ENCODE assay signal across 16 cellular contexts in the genomic region with DNA sequence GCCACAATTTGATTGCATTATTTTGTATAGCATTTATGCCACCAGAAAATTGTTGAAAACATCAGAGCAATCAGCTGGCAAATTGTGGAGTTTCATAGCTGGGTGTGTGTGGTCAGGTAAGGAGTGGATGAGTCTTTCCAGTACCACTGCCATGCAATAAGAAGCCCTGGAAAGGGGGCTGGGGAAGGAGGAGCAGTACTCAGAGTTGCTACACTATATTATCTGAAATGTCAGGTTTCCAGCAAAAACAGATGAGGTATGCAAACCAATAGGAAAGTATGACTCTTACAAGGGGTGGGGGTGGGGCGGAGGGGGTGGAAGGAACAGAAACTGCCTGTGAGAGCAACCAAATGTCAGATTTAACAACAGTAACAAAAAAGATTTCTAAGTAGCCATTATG.
DNase-seq lines count a peak whose midpoint lies in the region; ATAC-seq and TF ChIP-seq lines count a peak whose summit lies in the region.
"Had no signal": no experiment of that assay in that cellular context is flagged by ENCODE, and none has a peak within 500 bp of the region (broad histone marks: within the 10 kb centered on the region; RNA-seq: fewer than 3 reads in every experiment).

No MANE protein-coding gene starts in this region.

- H3K4me3 Mint-ChIP-seq in activated naive CD4-positive, alpha-beta T cell treated with anti-CD3 and anti-CD28 coated beads for 36 hours = no peak overlapping the region
- H3K4me3 Mint-ChIP-seq in stimulated activated naive CD8-positive, alpha-beta T cell treated with anti-CD3 and anti-CD28 coated beads, Interleukin-15, Interleukin-2, amounts not matched to agents 100 ng/mL and 50 ng/mL, for 24 hours = peak overlapping the region; percentile 44
- H3K4me3 Mint-ChIP-seq: mesothelial cell of epicardium had no signal

- H3K4me1 ChIP-seq in OCI-LY3 (ENCODE audit: low read length) = peaks cover 13% of the 10 kb centered on the region
- H3K4me1 ChIP-seq: gastroesophageal sphincter had no signal

- peak; percentile 45 for DNase-seq in activated naive CD4-positive, alpha-beta T cell treated with anti-CD3 and anti-CD28 coated beads for 36 hours
- no peak for DNase-seq in activated naive CD4-positive, alpha-beta T cell (lab: John Stamatoyannopoulos, UW)
- peak; percentile 15 for DNase-seq in astrocyte of the spinal cord (ENCODE audit: low read depth, low spot score)
- DNase-seq in putamen (ENCODE audit: low spot score) = no peak
- no peak for DNase-seq in NCI-H748 treated with DMSO at 0.1 percent for 48 hours (lab: John Stamatoyannopoulos, UW)
- DNase-seq: DMS53; effector CD4-positive, alpha-beta T cell; NCI-H1417; NCI-H510A; ovary; stimulated activated CD4-positive, alpha-beta T cell treated with anti-CD3 and anti-CD28 coated beads, Interleukin-12 subunit alpha, Interleukin-12 subunit beta, amount 100 ng/mL, for 4 hours had no signal

- H3K27ac ChIP-seq in OCI-LY3 (ENCODE audit: low read length) = peak overlapping the region; percentile 5; the same call in 1 of the 2 replicates
- H3K27ac ChIP-seq: gastroesophageal sphincter, ovary had no signal

- H3K9me3 Mint-ChIP-seq in activated naive CD4-positive, alpha-beta T cell treated with anti-CD3 and anti-CD28 coated beads for 36 hours = no peaks in the 10 kb centered on the region
- H3K9me3 Mint-ChIP-seq in stimulated activated naive CD8-positive, alpha-beta T cell treated with anti-CD3 and anti-CD28 coated beads, Interleukin-15, Interleukin-2, amounts not matched to agents 100 ng/mL and 50 ng/mL, for 24 hours = no peaks in the 10 kb centered on the region

- H3K27me3 Mint-ChIP-seq in activated naive CD4-positive, alpha-beta T cell treated with anti-CD3 and anti-CD28 coated beads for 36 hours (ENCODE audit: low read depth) = no peaks in the 10 kb centered on the region
- H3K27me3 Mint-ChIP-seq in stimulated activated naive CD8-positive, alpha-beta T cell treated with anti-CD3 and anti-CD28 coated beads, Interleukin-15, Interleukin-2, amounts not matched to agents 100 ng/mL and 50 ng/mL, for 24 hours = no peaks in the 10 kb centered on the region

- H4K20me1 ChIP-seq in OCI-LY3 (ENCODE audit: insufficient read depth, low read length) = no peaks in the 10 kb centered on the region

- in situ Hi-C loops in astrocyte of the spinal cord (cut with HindIII; ENCODE audit: low sequenced_read_pairs) = no loop called here

- H3K79me2 ChIP-seq in OCI-LY3 (ENCODE audit: low read length) = no peaks in the 10 kb centered on the region

- no peak overlapping the region for H2AFZ ChIP-seq in OCI-LY3 (ENCODE audit: low read depth, low read length)

- no peak for ATAC-seq in HG03565 (IDR thresholded peaks at IDR 0.05; ENCODE audit: unreplicated experiment)
- ATAC-seq: gastroesophageal sphincter had no signal

- H3K36me3 Mint-ChIP-seq in activated naive CD4-positive, alpha-beta T cell treated with anti-CD3 and anti-CD28 coated beads for 36 hours (ENCODE audit: low read depth) = peaks cover 24% of the 10 kb centered on the region
- peaks cover 75% of the 10 kb centered on the region for H3K36me3 Mint-ChIP-seq in stimulated activated naive CD8-positive, alpha-beta T cell treated with anti-CD3 and anti-CD28 coated beads, Interleukin-15, Interleukin-2, amounts not matched to agents 100 ng/mL and 50 ng/mL, for 24 hours (ENCODE audit: low read depth)

- H3K4me2 ChIP-seq in OCI-LY3 (ENCODE audit: low read length) = peak overlapping the region; percentile 15; the same call in 1 of the 2 replicates

- no peaks in the 10 kb centered on the region for H3K27me3 ChIP-seq in OCI-LY3 (ENCODE audit: low read depth, low read length)
- H3K27me3 ChIP-seq: gastroesophageal sphincter, ovary had no signal

- TF ChIP-seq CTCF in OCI-LY3 (IDR thresholded peaks at IDR 0.05; ENCODE audit: low read depth, low read length) (no peak), astrocyte of the spinal cord (IDR thresholded peaks at IDR 0.05; ENCODE audit: low read depth, low read length) (no peak)

- no peak overlapping the region for H3K27ac Mint-ChIP-seq in activated naive CD4-positive, alpha-beta T cell treated with anti-CD3 and anti-CD28 coated beads for 36 hours
- H3K27ac Mint-ChIP-seq in stimulated activated naive CD8-positive, alpha-beta T cell treated with anti-CD3 and anti-CD28 coated beads, Interleukin-15, Interleukin-2, amounts not matched to agents 100 ng/mL and 50 ng/mL, for 24 hours = peak overlapping the region; percentile 79
- H3K27ac Mint-ChIP-seq: mesothelial cell of epicardium had no signal

- CTCF ChIA-PET in activated naive CD4-positive, alpha-beta T cell treated with anti-CD3 and anti-CD28 coated beads for 36 hours (lab: Charles Lee) = interaction anchor here (0.7 kb wide), 1 partner anchor 9 kb away, joined by 3 read pairs; no protein-coding TSS in a partner anchor

- H3K36me3 ChIP-seq in OCI-LY3 (replicated peaks; ENCODE audit: low read depth, low read length) = peaks cover 60% of the 10 kb centered on the region
- H3K36me3 ChIP-seq: ovary had no signal

- H3K9me3 ChIP-seq in OCI-LY3 (ENCODE audit: insufficient read depth, low read length) = peaks cover 9% of the 10 kb centered on the region; the same call in 1 of the 2 replicates
- H3K9me3 ChIP-seq: gastroesophageal sphincter, ovary had no signal

- intact Hi-C loops in activated naive CD4-positive, alpha-beta T cell treated with anti-CD3 and anti-CD28 coated beads for 36 hours (cut with micrococcal nuclease) = loop anchor here (1.0 kb wide), 1 partner anchor 121 kb away; no protein-coding TSS in a partner anchor

- H3K4me1 Mint-ChIP-seq in activated naive CD4-positive, alpha-beta T cell treated with anti-CD3 and anti-CD28 coated beads for 36 hours (ENCODE audit: low read depth) = peaks cover 10% of the 10 kb centered on the region
- peaks cover 12% of the 10 kb centered on the region for H3K4me1 Mint-ChIP-seq in stimulated activated naive CD8-positive, alpha-beta T cell treated with anti-CD3 and anti-CD28 coated beads, Interleukin-15, Interleukin-2, amounts not matched to agents 100 ng/mL and 50 ng/mL, for 24 hours (ENCODE audit: low read depth)

- no peak overlapping the region for H3K9ac ChIP-seq in OCI-LY3 (ENCODE audit: low read length)

- no peak overlapping the region for H3K4me3 ChIP-seq in OCI-LY3 (ENCODE audit: low read length)
- no peak overlapping the region for H3K4me3 ChIP-seq in astrocyte of the spinal cord (ENCODE audit: low read depth, low read length)
- H3K4me3 ChIP-seq: gastroesophageal sphincter, ovary had no signal

Comparison
In these comparisons a context has a peak if more than half of its experiments do, and no peak if none do; other contexts are left out.
1. DNase-seq: peak in activated naive CD4-positive, alpha-beta T cell treated with anti-CD3 and anti-CD28 coated beads for 36 hours (single experiment) and astrocyte of the spinal cord (single experiment); none in activated naive CD4-positive, alpha-beta T cell (0 of 4), putamen (single experiment) and NCI-H748 treated with DMSO at 0.1 percent for 48 hours (single experiment).